In the genomic region with DNA sequence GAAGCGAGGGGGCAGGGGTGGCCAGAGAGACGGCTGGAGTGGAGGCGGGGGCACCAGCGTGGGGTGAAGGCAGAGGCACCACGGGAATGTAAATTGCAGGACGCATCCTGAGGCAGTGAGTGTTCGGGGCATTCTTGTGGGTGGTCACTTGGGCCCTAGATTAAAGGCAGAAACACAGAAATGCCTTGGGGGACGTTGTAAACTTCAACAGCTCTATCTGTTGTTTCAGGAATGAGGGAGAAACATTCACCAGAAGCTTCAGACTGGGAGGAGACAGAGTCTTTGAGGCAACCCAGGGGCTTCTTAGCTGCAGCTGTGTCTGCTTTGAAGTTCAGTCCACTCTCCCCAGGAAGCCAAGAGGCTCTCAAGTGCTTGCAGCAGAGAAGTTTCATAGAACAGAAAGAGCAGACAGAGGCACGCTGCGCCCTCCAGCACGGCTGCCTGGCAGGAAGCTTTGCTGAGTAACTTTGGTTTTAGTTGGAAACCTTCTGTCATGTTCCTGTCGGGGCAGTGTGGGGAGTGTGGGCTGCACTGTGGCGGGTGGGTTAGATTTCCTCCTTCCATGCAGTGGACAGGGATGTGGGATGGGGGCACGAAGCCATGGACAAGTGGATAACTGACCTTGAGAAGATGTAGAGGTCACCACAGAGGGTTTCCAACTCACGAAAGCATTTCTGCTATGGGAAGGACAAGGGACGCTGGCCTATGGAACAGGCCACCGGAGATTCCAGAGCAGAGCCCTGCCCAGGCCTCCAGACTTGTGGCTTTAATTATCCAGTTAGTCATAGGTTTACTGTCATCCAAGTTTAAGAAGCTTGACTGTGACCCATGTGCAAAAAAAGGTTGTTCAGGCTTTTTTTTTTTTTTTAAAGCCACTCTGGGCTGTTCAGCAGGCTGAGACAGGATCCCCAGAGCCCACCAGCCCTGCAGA, we compare ENCODE assay signal across 7 cellular contexts.
DNase-seq lines count a peak whose midpoint lies in the region; ATAC-seq and TF ChIP-seq lines count a peak whose summit lies in the region.

No MANE protein-coding gene starts in this region.

- H3K4me3 ChIP-seq in esophagus (ENCODE audit: low read depth in 1 of 2, low read length in 2 of 2) = peak overlapping the region; percentile 13 to 14

- WGBS in esophagus, 2 donors = 19 to 33% methylated on average over 17 of the region's 17 CpGs

- H3K9me3 Mint-ChIP-seq in neural crest cell = no peaks in the 10 kb centered on the region

- peak overlapping the region; percentile 94 for H3K27ac Mint-ChIP-seq in neural crest cell (ENCODE audit: unreplicated experiment)

- no peaks in the 10 kb centered on the region for H3K36me3 ChIP-seq in esophagus (ENCODE audit: control insufficient read depth in 2 of 2, insufficient read depth in 2 of 2, low read length in 1 of 2)

- ATAC-seq in GM18909 (IDR thresholded peaks at IDR 0.05; ENCODE audit: poor library complexity, unreplicated experiment) (peak; percentile 17), HG03457 (IDR thresholded peaks at IDR 0.05; ENCODE audit: unreplicated experiment) (no peak)

- no peaks in the 10 kb centered on the region for H3K36me3 Mint-ChIP-seq in neural crest cell (ENCODE audit: low read depth)

- TF ChIP-seq CTCF in neural crest cell (conservative IDR thresholded peaks at IDR 0.05) = no peak

- peak overlapping the region; percentile 64 for H3K4me3 Mint-ChIP-seq in neural crest cell

- peaks cover 4 to 13% of the 10 kb centered on the region in 2 donors for H3K4me1 ChIP-seq in esophagus (ENCODE audit: control insufficient read depth in 2 of 2, insufficient read depth in 2 of 2, low read length in 1 of 2)

- H3K9me3 ChIP-seq in esophagus (ENCODE audit: control insufficient read depth in 2 of 2, insufficient read depth in 1 of 2, low read depth in 1 of 2, low read length in 1 of 2) = no peaks in the 10 kb centered on the region

- H3K4me1 Mint-ChIP-seq in neural crest cell = peaks cover 42% of the 10 kb centered on the region

- H3K27me3 Mint-ChIP-seq in neural crest cell (ENCODE audit: low read depth) = peaks cover 58% of the 10 kb centered on the region

- H3K27ac ChIP-seq in esophagus (ENCODE audit: low read depth in 2 of 2, low read length in 1 of 2) (peak overlapping the region; percentile 99), substantia nigra (ENCODE audit: low read depth, low read length, poor library complexity, severe bottlenecking) (peak overlapping the region; percentile 45)

- peak; percentile 50 to 69 for DNase-seq in NOMO-1 (lab: John Stamatoyannopoulos, UW; ENCODE audit: unreplicated experiment in 2 of 2)
- peak; percentile 73 for DNase-seq in activated T-cell treated with anti-CD3 and anti-CD28 coated beads for 24 hours (ENCODE audit: low read depth)
- no peak for DNase-seq in neural crest cell (ENCODE audit: low read depth, low spot score)
- DNase-seq in substantia nigra (lab: John Stamatoyannopoulos, UW) = peak in 13 of 49 donors; percentile 2 to 44 (median 13)

- H3K27me3 ChIP-seq in esophagus (ENCODE audit: control insufficient read depth in 1 of 2, insufficient read depth in 2 of 2, low read length in 2 of 2) = no peaks in the 10 kb centered on the region
